Comparison of ENCODE assay signal across 8 cellular contexts in genomic region chr7:55309040-55309991, GRCh38. TPM values are rescaled to one million over a fixed set of nuclear protein-coding genes. Genes with fewer than 3 reads are reported as not detected.
DNase-seq lines count a peak whose midpoint lies in the region; ATAC-seq and TF ChIP-seq lines count a peak whose summit lies in the region.

No MANE protein-coding gene starts in this region.

- TF ChIP-seq EP300 in esophagus muscularis mucosa (IDR thresholded peaks at IDR 0.05) = no peak

- H3K27me3 Mint-ChIP-seq in activated naive CD4-positive, alpha-beta T cell treated with anti-CD3 and anti-CD28 coated beads, Interleukin-2, amount 10 ng/mL, durations not matched to agents 7 days and 5 days = no peaks in the 10 kb centered on the region
- H3K27me3 Mint-ChIP-seq in Calu3 (ENCODE audit: unreplicated experiment) = peaks cover 26% of the 10 kb centered on the region
- peaks cover 0 to 3% (median 3%) of the 10 kb centered on the region in 3 donors for H3K27me3 Mint-ChIP-seq in CD14-positive monocyte (ENCODE audit: low read depth in 3 of 3)

- no peak overlapping the region for H3K4me3 ChIP-seq in GM12864 (ENCODE audit: low read depth, low read length)
- H3K4me3 ChIP-seq in NB4 (ENCODE audit: low read depth, low read length) = no peak overlapping the region
- no peak overlapping the region for H3K4me3 ChIP-seq in esophagus muscularis mucosa

- TF ChIP-seq POLR2A in NB4 (IDR thresholded peaks at IDR 0.05; ENCODE audit: extremely low read depth, insufficient read length) (no peak), esophagus muscularis mucosa (IDR thresholded peaks at IDR 0.05; ENCODE audit: low read depth) (no peak)

- no peaks in the 10 kb centered on the region for H3K36me3 Mint-ChIP-seq in activated naive CD4-positive, alpha-beta T cell treated with anti-CD3 and anti-CD28 coated beads, Interleukin-2, amount 10 ng/mL, durations not matched to agents 7 days and 5 days
- H3K36me3 Mint-ChIP-seq in Calu3 (ENCODE audit: insufficient read depth, unreplicated experiment) (no peaks in the 10 kb centered on the region), CD14-positive monocyte (no peaks in the 10 kb centered on the region)

- peaks cover 22% of the 10 kb centered on the region for H3K4me1 Mint-ChIP-seq in activated naive CD4-positive, alpha-beta T cell treated with anti-CD3 and anti-CD28 coated beads, Interleukin-2, amount 10 ng/mL, durations not matched to agents 7 days and 5 days
- H3K4me1 Mint-ChIP-seq in Calu3 (ENCODE audit: low read depth, unreplicated experiment) (no peaks in the 10 kb centered on the region), CD14-positive monocyte (no peaks in the 10 kb centered on the region)

- no peak overlapping the region for H3K27ac ChIP-seq in esophagus muscularis mucosa (replicated peaks in 1 of 4)

- peak; percentile 89 for ATAC-seq in GM21576 (IDR thresholded peaks at IDR 0.05; ENCODE audit: unreplicated experiment)

- H3K4me3 Mint-ChIP-seq in activated naive CD4-positive, alpha-beta T cell treated with anti-CD3 and anti-CD28 coated beads, Interleukin-2, amount 10 ng/mL, durations not matched to agents 7 days and 5 days = no peak overlapping the region
- H3K4me3 Mint-ChIP-seq in Calu3 (ENCODE audit: low read depth, unreplicated experiment) (no peak overlapping the region), CD14-positive monocyte (no peak overlapping the region)

- WGBS in esophagus muscularis mucosa = 88% methylated on average over 17 of the region's 17 CpGs

- intact Hi-C loops in Calu3 (cut with micrococcal nuclease; ENCODE audit: unreplicated experiment) = no loop called here
- intact Hi-C loops in CD14-positive monocyte (cut with micrococcal nuclease) = no loop called here
- intact Hi-C loops in esophagus muscularis mucosa (cut with DNase I) = no loop called here

- peaks cover 0 to 10% (median 7%) of the 10 kb centered on the region in 4 donors for H3K4me1 ChIP-seq in esophagus muscularis mucosa

- BruUV-seq in Calu3 (replicated peaks; lab: Mats Ljungman, UMichigan) = no TSS peak

- CTCF ChIA-PET in activated naive CD4-positive, alpha-beta T cell treated with anti-CD3 and anti-CD28 coated beads, Interleukin-2, amount 10 ng/mL, durations not matched to agents 7 days and 5 days (lab: Charles Lee) = interaction anchor here (0.6 to 2.1 kb wide), 3 partner anchors 29 to 91 kb away, joined by 3 to 9 read pairs (median 3); no protein-coding TSS in a partner anchor
- CTCF ChIA-PET in Calu3 (lab: Charles Lee) = interaction anchor here (0.6 kb wide), 1 partner anchor 727 kb away, joined by 3 read pairs; no protein-coding TSS in a partner anchor

- DNase-seq in GM12864 (ENCODE audit: low read depth) = peak; percentile 89
- peak; percentile 99 for DNase-seq in NB4 (ENCODE audit: low read depth)
- peak; percentile 39 for DNase-seq in activated naive CD4-positive, alpha-beta T cell treated with anti-CD3 and anti-CD28 coated beads, Interleukin-2, amount 10 ng/mL, durations not matched to agents 7 days and 5 days
- peak; percentile 58 to 70 for DNase-seq in stimulated activated CD8-positive, alpha-beta memory T cell treated with anti-CD3 and anti-CD28 coated beads, Interleukin-2, amount 100 ng/mL, for 48 hours (ENCODE audit: low read depth in 2 of 2)
- DNase-seq in Calu3 = no peak
- DNase-seq in CD14-positive monocyte (ENCODE audit: low spot score) = no peak
- no peak for DNase-seq in esophagus muscularis mucosa (ENCODE audit: extremely low spot score)

- H3K36me3 ChIP-seq in esophagus muscularis mucosa = no peaks in the 10 kb centered on the region

- peaks cover 0 to 4% (median 0%) of the 10 kb centered on the region in 4 donors for H3K27me3 ChIP-seq in esophagus muscularis mucosa

- TF ChIP-seq CTCF in GM12864 (IDR thresholded peaks at IDR 0.05; ENCODE audit: low read depth, low read length, missing control alignments) (no peak), NB4 (IDR thresholded peaks at IDR 0.05; ENCODE audit: low read depth, low read length) (no peak), Calu3 (IDR thresholded peaks at IDR 0.05; ENCODE audit: unreplicated experiment) (no peak), CD14-positive monocyte (IDR thresholded peaks at IDR 0.05) (no peak), esophagus muscularis mucosa (IDR thresholded peaks at IDR 0.05) (no peak)

- H3K9me3 ChIP-seq in esophagus muscularis mucosa = no peaks in the 10 kb centered on the region

- H3K9me3 Mint-ChIP-seq in activated naive CD4-positive, alpha-beta T cell treated with anti-CD3 and anti-CD28 coated beads, Interleukin-2, amount 10 ng/mL, durations not matched to agents 7 days and 5 days = peaks cover 3% of the 10 kb centered on the region
- H3K9me3 Mint-ChIP-seq in Calu3 (ENCODE audit: low read depth, unreplicated experiment) (no peaks in the 10 kb centered on the region), CD14-positive monocyte (peaks cover 4 to 13% (median 6%) of the 10 kb centered on the region in 7 donors)

- H3K27ac Mint-ChIP-seq in activated naive CD4-positive, alpha-beta T cell treated with anti-CD3 and anti-CD28 coated beads, Interleukin-2, amount 10 ng/mL, durations not matched to agents 7 days and 5 days = no peak overlapping the region
- H3K27ac Mint-ChIP-seq in Calu3 (ENCODE audit: unreplicated experiment) = no peak overlapping the region
- H3K27ac Mint-ChIP-seq in CD14-positive monocyte = no peak overlapping the region

RNA-seq across cellular contexts. Expression of gene LANCL2, which starts 55.8 kb away (rescaled TPM):
- total RNA-seq in Calu3 (2022) (15.7 and 16.6 TPM in 2 replicates), esophagus muscularis mucosa (10 to 100 TPM; 10.0 to 11.8 (median 10.7) TPM)
- polyA plus RNA-seq in CD14-positive monocyte = 10 to 100 TPM in 1 of 2 donors, 1 to 10 TPM in 1; 8.3 to 11.8 TPM

Comparison
In these comparisons a context has a peak if more than half of its experiments do, and no peak if none do; other contexts are left out.
1. DNase-seq: peak in GM12864 (single experiment), NB4 (single experiment), activated naive CD4-positive, alpha-beta T cell treated with anti-CD3 and anti-CD28 coated beads, Interleukin-2, amount 10 ng/mL, durations not matched to agents 7 days and 5 days (single experiment) and stimulated activated CD8-positive, alpha-beta memory T cell treated with anti-CD3 and anti-CD28 coated beads, Interleukin-2, amount 100 ng/mL, for 48 hours (2 of 2); none in Calu3 (single experiment), CD14-positive monocyte (single experiment) and esophagus muscularis mucosa (single experiment).